9 cellular contexts compared by ENCODE assay signal in genomic region chr2:219058541-219059374, GRCh38. TPM values are rescaled to one million over a fixed set of nuclear protein-coding genes. Genes with fewer than 3 reads are reported as not detected.
DNase-seq lines count a peak whose midpoint lies in the region; ATAC-seq, FAIRE-seq and TF ChIP-seq lines count a peak whose summit lies in the region.
"Had no signal": no experiment of that assay in that cellular context is flagged by ENCODE, and none has a peak within 500 bp of the region (broad histone marks: within the 10 kb centered on the region; RNA-seq: fewer than 3 reads in every experiment).

No MANE protein-coding gene starts in this region.

- H3K36me3 Mint-ChIP-seq in Calu3 (ENCODE audit: insufficient read depth, unreplicated experiment) = peaks cover 46% of the 10 kb centered on the region

- H3K27ac Mint-ChIP-seq in Calu3 (ENCODE audit: unreplicated experiment) = peak overlapping the region; percentile 28

- POLR2A ChIA-PET in endothelial cell of umbilical vein (lab: Charles Lee) = no interaction called here

- H3K4me2 ChIP-seq in endothelial cell of umbilical vein (ENCODE audit: insufficient read depth, low read length) (no peak overlapping the region), neuronal stem cell (ENCODE audit: insufficient read depth, low read length, poor library complexity, severe bottlenecking) (no peak overlapping the region)

- H2BK120ac ChIP-seq in neuronal stem cell (ENCODE audit: low read depth, low read length) = no peak overlapping the region

- no peak overlapping the region for H2AFZ ChIP-seq in endothelial cell of umbilical vein (ENCODE audit: low read depth, low read length)
- peak overlapping the region; percentile 69 for H2AFZ ChIP-seq in neuronal stem cell (ENCODE audit: low read length)

- no peak overlapping the region for H3K14ac ChIP-seq in neuronal stem cell (ENCODE audit: low read length)

- no peak overlapping the region for H2BK15ac ChIP-seq in neuronal stem cell (ENCODE audit: low read length)

- peaks cover 56 to 74% of the 10 kb centered on the region in 2 experiments for H3K27me3 ChIP-seq in endothelial cell of umbilical vein (ENCODE audit: control insufficient read depth in 2 of 2, insufficient read depth in 2 of 2, low read length in 2 of 2)
- peaks cover 47 to 98% (median 87%) of the 10 kb centered on the region in 3 experiments for H3K27me3 ChIP-seq in neuronal stem cell (ENCODE audit: control insufficient read depth in 3 of 3, insufficient read depth in 3 of 3, low read depth in 1 of 3, low read length in 3 of 3)

- intact Hi-C loops in Calu3 (cut with micrococcal nuclease; ENCODE audit: unreplicated experiment) (loop anchor here (1.0 to 5.0 kb wide), 4 partner anchors 29 to 97 kb away; no protein-coding TSS in a partner anchor), endothelial cell of umbilical vein (cut with micrococcal nuclease) (loop anchor here (1.0 to 5.0 kb wide), 6 partner anchors 46 to 240 kb away; partner anchors contain the start of gene ABCB6)

- H3K4me1 ChIP-seq in endothelial cell of umbilical vein (ENCODE audit: control insufficient read depth, extremely low read depth, insufficient read depth, low read length) (no peaks in the 10 kb centered on the region), neuronal stem cell (ENCODE audit: control insufficient read depth in 2 of 2, insufficient read depth in 1 of 2, low read depth in 1 of 2, low read length in 2 of 2) (peaks cover 2 to 12% of the 10 kb centered on the region in 2 donors)

- peak overlapping the region; percentile 76 for H3K4me3 Mint-ChIP-seq in Calu3 (ENCODE audit: low read depth, unreplicated experiment)

- no TSS peak for BruUV-seq in Calu3 (replicated peaks; lab: Mats Ljungman, UMichigan)
- BruUV-seq in endothelial cell of umbilical vein (replicated peaks; lab: Mats Ljungman, UMichigan) = no TSS peak

- H2BK5ac ChIP-seq in neuronal stem cell (ENCODE audit: low read length) = no peak overlapping the region

- FAIRE-seq in endothelial cell of umbilical vein (lab: Jason Lieb, UNC) = no peak

- H3K4me3 ChIP-seq in endothelial cell of umbilical vein (replicated peaks in 1 of 3; ENCODE audit: insufficient read depth in 1 of 3, low read depth in 1 of 3, low read length in 3 of 3) = no peak overlapping the region
- H3K4me3 ChIP-seq in neuronal stem cell (ENCODE audit: low read length in 2 of 2) = no peak overlapping the region

- peaks cover 36% of the 10 kb centered on the region for H3K4me1 Mint-ChIP-seq in Calu3 (ENCODE audit: low read depth, unreplicated experiment)

- H3K27me3 Mint-ChIP-seq in Calu3 (ENCODE audit: unreplicated experiment) = peaks cover 27% of the 10 kb centered on the region

- H2BK12ac ChIP-seq in neuronal stem cell (ENCODE audit: low read length) = no peak overlapping the region

- H4K91ac ChIP-seq in neuronal stem cell (ENCODE audit: low read depth, low read length, poor library complexity) = no peak overlapping the region

- CTCF ChIA-PET in Calu3 (lab: Charles Lee) = interaction anchor here (0.5 to 4.3 kb wide), 22 partner anchors 9 to 236 kb away, joined by 3 to 52 read pairs (median 5); no protein-coding TSS in a partner anchor
- CTCF ChIA-PET in endothelial cell of umbilical vein (lab: Charles Lee) = interaction anchor here (0.6 to 6.8 kb wide), 40 partner anchors 7 to 472 kb away, joined by 3 to 178 read pairs (median 4); no protein-coding TSS in a partner anchor

- no peak overlapping the region for H4K8ac ChIP-seq in neuronal stem cell (ENCODE audit: low read depth, low read length)

- no peaks in the 10 kb centered on the region for H4K20me1 ChIP-seq in endothelial cell of umbilical vein (replicated peaks; ENCODE audit: control insufficient read depth, extremely low read depth, insufficient read depth, low read length)

- ATAC-seq in HG03025 (IDR thresholded peaks at IDR 0.05; ENCODE audit: low FRiP score, unreplicated experiment) (no peak), HG02763 (IDR thresholded peaks at IDR 0.05; ENCODE audit: unreplicated experiment) (no peak), GM18861 (IDR thresholded peaks at IDR 0.05; ENCODE audit: unreplicated experiment) (no peak)
- ATAC-seq in activated CD4-positive, CD25-positive, alpha-beta regulatory T cell treated with anti-CD3 and anti-CD28 coated beads, Interleukin-2, amount 50 U/mL, for 24 hours = no peak

- no CpG with 5 or more reads among the region's 42 CpGs for WGBS in neuronal stem cell (ENCODE audit: extremely low coverage in 2 of 2, insufficient read length in 2 of 2, insufficient replicate concordance in 1 of 2), 2 donors

- DNase-seq in Calu3 (peak; percentile 85), M059J (ENCODE audit: low read depth) (peak; percentile 37), endothelial cell of umbilical vein (ENCODE audit: low read depth, low spot score) (no peak), neuronal stem cell (ENCODE audit: low spot score) (no peak)

- peak overlapping the region; percentile 47 for H2AK5ac ChIP-seq in neuronal stem cell (ENCODE audit: low read depth, low read length)

- H3K79me2 ChIP-seq in endothelial cell of umbilical vein (ENCODE audit: control insufficient read depth, insufficient read depth, low read length) = no peaks in the 10 kb centered on the region

- no peaks in the 10 kb centered on the region for H3K79me1 ChIP-seq in neuronal stem cell (ENCODE audit: low read depth, low read length)

- dilution Hi-C loops in endothelial cell of umbilical vein (cut with MboI; ENCODE audit: extremely low pct_ligation_motif_present, low sequenced_read_pairs) = no loop called here

- no peaks in the 10 kb centered on the region for H3K9me1 ChIP-seq in endothelial cell of umbilical vein (replicated peaks; ENCODE audit: control insufficient read depth, extremely low read depth, insufficient read depth, low read length)

- H3K9me3 ChIP-seq in endothelial cell of umbilical vein (replicated peaks; ENCODE audit: control insufficient read depth, insufficient read depth, low read length) = no peaks in the 10 kb centered on the region
- peaks cover 0 to 4% of the 10 kb centered on the region in 2 donors for H3K9me3 ChIP-seq in neuronal stem cell (replicated peaks in 1 of 2; ENCODE audit: control insufficient read depth in 2 of 2, insufficient read depth in 1 of 2, low read depth in 1 of 2, low read length in 2 of 2)

- H3K9ac ChIP-seq in endothelial cell of umbilical vein (replicated peaks; ENCODE audit: extremely low read depth, insufficient read depth, low read length) = no peak overlapping the region
- H3K9ac ChIP-seq in neuronal stem cell (ENCODE audit: low read depth, low read length, poor library complexity) = no peak overlapping the region

- H3K27ac ChIP-seq in endothelial cell of umbilical vein (ENCODE audit: insufficient read depth, low read depth, low read length) = no peak overlapping the region
- H3K27ac ChIP-seq in neuronal stem cell (replicated peaks; ENCODE audit: low read length) = no peak overlapping the region

- H3K9me3 Mint-ChIP-seq in Calu3 (ENCODE audit: low read depth, unreplicated experiment) = no peaks in the 10 kb centered on the region

- H3K36me3 ChIP-seq in endothelial cell of umbilical vein (ENCODE audit: control insufficient read depth in 2 of 2, extremely low read depth in 1 of 2, insufficient read depth in 2 of 2, low read length in 2 of 2) = no peaks in the 10 kb centered on the region
- no peaks in the 10 kb centered on the region for H3K36me3 ChIP-seq in neuronal stem cell (replicated peaks in 1 of 2; ENCODE audit: control insufficient read depth in 2 of 2, insufficient read depth in 2 of 2, low read length in 2 of 2)

- no peak overlapping the region for H3K18ac ChIP-seq in neuronal stem cell (ENCODE audit: low read length)

- H3K4ac ChIP-seq in neuronal stem cell (ENCODE audit: low read length) = no peak overlapping the region

- H3K23ac ChIP-seq in neuronal stem cell (ENCODE audit: low read depth, low read length, poor library complexity) = peak overlapping the region; percentile 17

- TF ChIP-seq CTCF in Calu3 (IDR thresholded peaks at IDR 0.05; ENCODE audit: unreplicated experiment) (no peak), endothelial cell of umbilical vein (IDR thresholded peaks at IDR 0.05; ENCODE audit: extremely low read depth in 1 of 2, insufficient read depth in 1 of 2, low read depth in 1 of 2, low read length in 2 of 2) (no peak)

- TF ChIP-seq POLR2A in endothelial cell of umbilical vein (IDR thresholded peaks at IDR 0.05; ENCODE audit: low read depth, low read length) = no peak

TF ChIP-seq in endothelial cell of umbilical vein, 7 proteins besides CTCF, POLR2A, EP300 and RAD21:
- TF ChIP-seq EZH2 (IDR thresholded peaks at IDR 0.05; ENCODE audit: borderline replicate concordance, low read depth, low read length, severe bottlenecking) = peak; percentile 76
- TF ChIP-seq, protein P1, sequence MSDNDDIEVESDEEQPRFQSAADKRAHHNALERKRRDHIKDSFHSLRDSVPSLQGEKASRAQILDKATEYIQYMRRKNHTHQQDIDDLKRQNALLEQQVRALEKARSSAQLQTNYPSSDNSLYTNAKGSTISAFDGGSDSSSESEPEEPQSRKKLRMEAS (IDR thresholded peaks at IDR 0.05; ENCODE audit: insufficient read depth, insufficient read length) = no peak

RNA-seq across cellular contexts. Expression of gene IHH, which starts 2.0 kb away (rescaled TPM):
- total RNA-seq in Calu3 (2022) = 9.0 and 15.8 TPM in 2 replicates
- total RNA-seq in M059J (2014; rRNA removed; shearing (Covaris generic)) = not detected in 2 replicates
- total RNA-seq in endothelial cell of umbilical vein = 0.37 TPM in 1 of 2 replicates, not detected in the other
- 0.03 TPM in 1 of 2 replicates, not detected in the other for polyA plus RNA-seq in endothelial cell of umbilical vein
- not detected in 2 replicates for polyA plus RNA-seq in endothelial cell of umbilical vein (2011; cell fraction: cytosol; rRNA removed)
- 0.09 and 0.10 TPM in 2 replicates for polyA plus RNA-seq in endothelial cell of umbilical vein (2011; cell fraction: nucleus; rRNA removed)
- polyA plus RNA-seq in endothelial cell of umbilical vein (2012) = not detected in 2 replicates
- 0.17 TPM in 1 of 2 replicates, not detected in the other for polyA minus RNA-seq in endothelial cell of umbilical vein
- not detected for polyA minus RNA-seq in endothelial cell of umbilical vein (2011; cell fraction: cytosol; rRNA and poly(A)+ RNA removed)
- polyA minus RNA-seq in endothelial cell of umbilical vein (2011; cell fraction: nucleus; rRNA and poly(A)+ RNA removed) = 0.29 and 0.34 TPM in 2 replicates
- not detected for polyA plus RNA-seq in neuronal stem cell (2013, experiment 1 of 2)
- polyA plus RNA-seq in neuronal stem cell (2013, experiment 2 of 2) = not detected

RNA-seq across cellular contexts. Expression of gene CFAP65, which starts 17.4 kb away (rescaled TPM):
- 0.68 and 1.3 TPM in 2 replicates for total RNA-seq in Calu3 (2022)
- total RNA-seq in M059J (2014; rRNA removed; shearing (Covaris generic)) = not detected in 2 replicates
- total RNA-seq in endothelial cell of umbilical vein = not detected in 2 replicates
- 0.03 TPM in 1 of 2 replicates, not detected in the other for polyA plus RNA-seq in endothelial cell of umbilical vein
- polyA plus RNA-seq in endothelial cell of umbilical vein (2011; cell fraction: cytosol; rRNA removed) = not detected in 2 replicates
- polyA plus RNA-seq in endothelial cell of umbilical vein (2011; cell fraction: nucleus; rRNA removed) = 0.03 TPM in 1 of 2 replicates, not detected in the other
- 0.08 TPM in 1 of 2 replicates, not detected in the other for polyA plus RNA-seq in endothelial cell of umbilical vein (2012)
- not detected in 2 replicates for polyA minus RNA-seq in endothelial cell of umbilical vein
- polyA minus RNA-seq in endothelial cell of umbilical vein (2011; cell fraction: cytosol; rRNA and poly(A)+ RNA removed) = not detected
- polyA minus RNA-seq in endothelial cell of umbilical vein (2011; cell fraction: nucleus; rRNA and poly(A)+ RNA removed) = 0.14 TPM in 1 of 2 replicates, not detected in the other
- 0.26 TPM for polyA plus RNA-seq in neuronal stem cell (2013, experiment 1 of 2)
- polyA plus RNA-seq in neuronal stem cell (2013, experiment 2 of 2) = 0.26 TPM
- total RNA-seq: dermis microvascular lymphatic vessel endothelial cell had no signal

Comparison
In these comparisons a context has a peak if more than half of its experiments do, and no peak if none do; other contexts are left out.
1. DNase-seq: peak in Calu3 (single experiment) and M059J (single experiment); none in endothelial cell of umbilical vein (single experiment) and neuronal stem cell (single experiment).